8 cellular contexts compared by ENCODE assay signal in genomic region chr17:77246110-77247047, GRCh38.
DNase-seq lines count a peak whose midpoint lies in the region; ATAC-seq and TF ChIP-seq lines count a peak whose summit lies in the region.

No MANE protein-coding gene starts in this region.

- peaks cover 26% of the 10 kb centered on the region for H3K27me3 Mint-ChIP-seq in progenitor cell of endocrine pancreas

- no peaks in the 10 kb centered on the region for H3K36me3 Mint-ChIP-seq in progenitor cell of endocrine pancreas (ENCODE audit: insufficient read depth)

- H3K9me3 Mint-ChIP-seq in progenitor cell of endocrine pancreas (ENCODE audit: low read depth), result no peaks in the 10 kb centered on the region

- H3K4me3 Mint-ChIP-seq in progenitor cell of endocrine pancreas (ENCODE audit: low read depth), result peak overlapping the region; percentile 39

- peak; percentile 18 for ATAC-seq in esophagus mucosa
- no peak for ATAC-seq in HG03159 (IDR thresholded peaks at IDR 0.05; ENCODE audit: unreplicated experiment)

- no peak overlapping the region for H3K27ac Mint-ChIP-seq in progenitor cell of endocrine pancreas

- in situ Hi-C loops in GM13976 (cut with MboI; ENCODE audit: low sequenced_read_pairs, unreplicated experiment), result loop anchor here (5.0 kb wide), 1 partner anchor 149 kb away; no protein-coding TSS in a partner anchor

- no peak for TF ChIP-seq CTCF in progenitor cell of endocrine pancreas (IDR thresholded peaks at IDR 0.05; ENCODE audit: unreplicated experiment)
- no peak for TF ChIP-seq CTCF in GM13976 (IDR thresholded peaks at IDR 0.05; ENCODE audit: borderline replicate concordance, control extremely low read depth, extremely low read depth, insufficient read depth, missing control alignments)

- peaks cover 2% of the 10 kb centered on the region for H3K4me1 Mint-ChIP-seq in progenitor cell of endocrine pancreas (ENCODE audit: low read depth)

- DNase-seq in NCI-H1417 (lab: John Stamatoyannopoulos, UW) (peak in 2 of 3 experiments; percentile 62 to 65), NCI-H1417 treated with DMSO at 0.1 percent for 48 hours (lab: John Stamatoyannopoulos, UW) (no peak), NCI-H146 treated with DMSO at 0.1 percent for 48 hours (lab: John Stamatoyannopoulos, UW; ENCODE audit: unreplicated experiment) (peak; percentile 12), progenitor cell of endocrine pancreas (ENCODE audit: low spot score, unreplicated experiment) (no peak), GM13976 (ENCODE audit: low spot score) (no peak), KG1 (lab: John Stamatoyannopoulos, UW) (no peak)

Comparison
In these comparisons a context has a peak if more than half of its experiments do, and no peak if none do; other contexts are left out.
1. DNase-seq: peak in NCI-H1417 (2 of 3) and NCI-H146 treated with DMSO at 0.1 percent for 48 hours (single experiment); none in NCI-H1417 treated with DMSO at 0.1 percent for 48 hours (single experiment), progenitor cell of endocrine pancreas (single experiment), GM13976 (single experiment) and KG1 (single experiment).